ENCODE assay signal across 3 cellular contexts in genomic region chr6:145811741-145812140, GRCh38.
TF ChIP-seq lines count a peak whose summit lies in the region.

No MANE protein-coding gene starts in this region.

TF ChIP-seq in A549, 52 proteins besides CTCF, POLR2A, EP300 and RAD21:
- no peak for TF ChIP-seq HEYL (CRISPR knock-in tag; IDR thresholded peaks at IDR 0.05)

TF ChIP-seq in H1, 55 proteins besides CTCF, POLR2A, EP300 and RAD21:
- TF ChIP-seq SAP30 (IDR thresholded peaks at IDR 0.05; ENCODE audit: insufficient read depth, insufficient replicate concordance, low read length) (no peak), SP4 (IDR thresholded peaks at IDR 0.05; ENCODE audit: low read length) (no peak)

TF ChIP-seq in neural cell, 6 proteins besides CTCF, POLR2A, EP300 and RAD21:
- no peak for TF ChIP-seq MXI1 (conservative IDR thresholded peaks at IDR 0.05; ENCODE audit: poor library complexity, severe bottlenecking)
